10 cellular contexts compared by ENCODE assay signal in the genomic region with DNA sequence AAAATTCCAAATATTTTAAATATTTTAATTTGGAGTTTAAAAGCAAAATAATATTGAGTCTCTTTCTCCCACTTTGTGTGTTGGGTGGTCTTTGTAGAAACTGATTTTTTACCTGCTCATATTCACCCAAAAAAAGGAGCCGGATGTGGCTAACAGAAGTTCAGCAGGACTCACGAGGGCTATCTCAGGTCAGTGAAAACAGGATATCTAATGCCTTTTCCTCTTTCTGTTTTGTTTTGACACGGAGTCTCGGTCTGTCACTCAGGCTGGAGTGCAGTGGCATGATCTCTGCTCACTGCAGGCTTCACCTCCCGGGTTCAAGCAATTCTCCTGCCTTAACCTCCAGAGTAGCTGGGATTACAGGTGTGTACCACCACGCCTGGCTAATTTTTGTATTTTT. TPM values are rescaled to one million over a fixed set of nuclear protein-coding genes. Genes with fewer than 3 reads are reported as not detected.
DNase-seq lines count a peak whose midpoint lies in the region; ATAC-seq and TF ChIP-seq lines count a peak whose summit lies in the region.
"Had no signal": no experiment of that assay in that cellular context is flagged by ENCODE, and none has a peak within 500 bp of the region (broad histone marks: within the 10 kb centered on the region; RNA-seq: fewer than 3 reads in every experiment).

No MANE protein-coding gene starts in this region.

- peaks cover 8% of the 10 kb centered on the region for H3F3A ChIP-seq in PC-3 (ENCODE audit: low read length, unreplicated experiment)

- no peaks in the 10 kb centered on the region for H3K9me2 ChIP-seq in PC-3 (replicated peaks; ENCODE audit: low read length)

- no peaks in the 10 kb centered on the region for H4K20me1 ChIP-seq in PC-3 (ENCODE audit: low read length)

- intact Hi-C loops in PC-3 (cut with micrococcal nuclease), result no loop called here

- H3K79me2 ChIP-seq in PC-3 (ENCODE audit: low read length), result no peaks in the 10 kb centered on the region

- ATAC-seq in GM19035 (IDR thresholded peaks at IDR 0.05; ENCODE audit: unreplicated experiment) (peak; percentile 91), HG02588 (IDR thresholded peaks at IDR 0.05; ENCODE audit: unreplicated experiment) (peak; percentile 71), PC-3 (no peak)

- DNase-seq in PC-3 (no peak), NCI-H1048 (lab: John Stamatoyannopoulos, UW) (no peak), kidney glomerular epithelial cell (lab: John Stamatoyannopoulos, UW) (no peak), HCEC 1CT (no peak)
- no peak for DNase-seq in stimulated activated CD4-positive, alpha-beta T cell treated with anti-CD3 and anti-CD28 coated beads, Interleukin-1b, Interleukin-23, amount 100 ng/mL, for 48 hours

- no peak overlapping the region for H2AFZ ChIP-seq in PC-3 (ENCODE audit: low read length)
- H2AFZ ChIP-seq in neuron (ENCODE audit: low read depth, low read length), result peak overlapping the region; percentile 14

- H3K4me1 ChIP-seq in PC-3 (ENCODE audit: insufficient read depth, low read length) (peaks cover 51% of the 10 kb centered on the region), neuron (ENCODE audit: insufficient read depth, low read length) (peaks cover 21% of the 10 kb centered on the region)
- H3K4me1 ChIP-seq: HAP-1 had no signal

- peak overlapping the region; percentile 68 for H3K9ac ChIP-seq in PC-3 (ENCODE audit: low read length)

- H3K27me3 ChIP-seq in PC-3 (ENCODE audit: low read length) (no peaks in the 10 kb centered on the region), neuron (ENCODE audit: insufficient read depth, low read length) (no peaks in the 10 kb centered on the region)
- H3K27me3 ChIP-seq: cardiac muscle cell had no signal

- POLR2A ChIA-PET in PC-3 (lab: Charles Lee; ENCODE audit: unreplicated experiment), result no interaction called here

- peak overlapping the region; percentile 84 for H3K4me2 ChIP-seq in PC-3 (ENCODE audit: low read length)

- peak overlapping the region; percentile 97 for H3K27ac ChIP-seq in PC-3 (ENCODE audit: low read length)
- H3K27ac ChIP-seq: cardiac muscle cell had no signal

- BruUV-seq in PC-3 (replicated peaks; lab: Mats Ljungman, UMichigan), result no TSS peak

- TF ChIP-seq CTCF in PC-3 (conservative IDR thresholded peaks at IDR 0.05; ENCODE audit: low read depth, low read length), result no peak

- H3K4me3 ChIP-seq in PC-3 (ENCODE audit: low read length) (no peak overlapping the region), neuron (ENCODE audit: low read length) (no peak overlapping the region)
- H3K4me3 ChIP-seq: cardiac muscle cell, HAP-1 had no signal

- H3K36me3 ChIP-seq in PC-3 (ENCODE audit: low read depth, low read length) (peaks cover 8% of the 10 kb centered on the region; the same call in 1 of the 2 replicates), neuron (ENCODE audit: insufficient read depth, low read length) (peaks cover 22% of the 10 kb centered on the region)

- CTCF ChIA-PET in PC-3 (lab: Charles Lee), result interaction anchor here (0.9 kb wide), 1 partner anchor 17 kb away, joined by 3 read pairs; no protein-coding TSS in a partner anchor

- no peaks in the 10 kb centered on the region for H3K9me3 ChIP-seq in PC-3 (ENCODE audit: low read length)
- no peaks in the 10 kb centered on the region for H3K9me3 ChIP-seq in neuron (ENCODE audit: low read length)
- H3K9me3 ChIP-seq: HAP-1 had no signal

RNA-seq across cellular contexts. Expression of a gene that starts 30.8 kb away (rescaled TPM):
- total RNA-seq in PC-3 (2014; rRNA removed), result 52.7 and 62.3 TPM in 2 replicates

RNA-seq across cellular contexts. Expression of a gene that starts 31.1 kb away (rescaled TPM):
- total RNA-seq in PC-3 (2014; rRNA removed), result 28.1 and 33.0 TPM in 2 replicates

RNA-seq across cellular contexts. Expression of a gene that starts 35.4 kb away (rescaled TPM):
- total RNA-seq in PC-3 (2014; rRNA removed), result 306 and 466 TPM in 2 replicates
